Comparison of ENCODE assay signal across 28 cellular contexts in the genomic region with DNA sequence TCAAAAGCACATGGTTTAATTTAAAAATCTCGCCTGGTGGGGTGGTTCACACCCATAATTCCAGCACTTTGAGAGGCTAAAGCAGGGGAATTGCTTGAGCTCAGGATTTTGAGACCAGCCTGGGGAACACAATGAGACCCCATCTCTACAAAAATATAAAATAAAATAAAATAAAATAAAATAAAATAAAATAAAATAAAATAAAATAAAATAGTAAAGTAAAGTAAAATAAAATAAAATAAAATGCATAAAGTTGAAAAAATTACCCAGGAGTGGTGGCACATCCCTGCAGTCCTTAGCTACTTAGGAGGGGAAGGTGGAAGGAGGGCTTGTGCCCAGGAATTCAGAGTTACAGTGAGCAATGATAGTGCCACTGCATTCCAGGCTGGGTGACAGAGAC.
"Had no signal": no experiment of that assay in that cellular context is flagged by ENCODE, and none has a peak within 500 bp of the region (broad histone marks: within the 10 kb centered on the region; RNA-seq: fewer than 3 reads in every experiment).

No MANE protein-coding gene starts in this region.

- H3K4me1 ChIP-seq: stomach, suprapubic skin, testis, thyroid gland, tibial artery, tibial nerve, transverse colon, upper lobe of left lung, upper lobe of right lung, uterus, vagina had no signal

- H3K9me3 Mint-ChIP-seq: stimulated activated effector memory CD8-positive, alpha-beta T cell treated with anti-CD3 and anti-CD28 coated beads, Interleukin-12 subunit alpha, Interleukin-12 subunit beta, amount 100 ng/mL, for 72 hours; stimulated activated memory B cell treated with anti-CD40 and anti-IgM and Interleukin-4, amounts not matched to agents 10 μg/mL and 1 μg/mL and 100 μg/mL, for 72 hours; stimulated activated naive B cell treated with anti-CD40 and anti-IgM and Interleukin-4, amounts not matched to agents 10 μg/mL and 1 μg/mL and 100 μg/mL, for 72 hours; stimulated activated naive CD8-positive, alpha-beta T cell treated with anti-CD3 and anti-CD28 coated beads, Interleukin-15, amount 100 ng/mL, for 72 hours; stimulated activated naive CD8-positive, alpha-beta T cell treated with anti-CD3 and anti-CD28 coated beads, Interleukin-15, Interleukin-2, amounts not matched to agents 100 ng/mL and 50 ng/mL, for 24 hours; type B pancreatic cell had no signal

- H3K36me3 Mint-ChIP-seq: stimulated activated effector memory CD8-positive, alpha-beta T cell treated with anti-CD3 and anti-CD28 coated beads, Interleukin-12 subunit alpha, Interleukin-12 subunit beta, amount 100 ng/mL, for 72 hours; stimulated activated memory B cell treated with anti-CD40 and anti-IgM and Interleukin-4, amounts not matched to agents 10 μg/mL and 1 μg/mL and 100 μg/mL, for 72 hours; stimulated activated naive B cell treated with anti-CD40 and anti-IgM and Interleukin-4, amounts not matched to agents 10 μg/mL and 1 μg/mL and 100 μg/mL, for 72 hours; type B pancreatic cell had no signal

- H3K36me3 ChIP-seq: stomach, suprapubic skin, thoracic aorta, thyroid gland, tibial artery, tibial nerve, transverse colon, upper lobe of left lung, upper lobe of right lung, uterus, vagina had no signal

- H3K27ac ChIP-seq: stomach, suprapubic skin, testis, thoracic aorta, thyroid gland, tibial artery, tibial nerve, transverse colon, upper lobe of left lung, upper lobe of right lung, uterus, vagina had no signal

- H3K9me3 ChIP-seq: suprapubic skin, testis, thoracic aorta, thyroid gland, tibial artery, transverse colon, upper lobe of left lung, upper lobe of right lung, uterus, vagina had no signal

- H3K4me3 Mint-ChIP-seq: stimulated activated effector memory CD8-positive, alpha-beta T cell treated with anti-CD3 and anti-CD28 coated beads, Interleukin-12 subunit alpha, Interleukin-12 subunit beta, amount 100 ng/mL, for 72 hours; stimulated activated memory B cell treated with anti-CD40 and anti-IgM and Interleukin-4, amounts not matched to agents 10 μg/mL and 1 μg/mL and 100 μg/mL, for 72 hours; stimulated activated naive B cell treated with anti-CD40 and anti-IgM and Interleukin-4, amounts not matched to agents 10 μg/mL and 1 μg/mL and 100 μg/mL, for 72 hours; stimulated activated naive CD8-positive, alpha-beta T cell treated with anti-CD3 and anti-CD28 coated beads, Interleukin-15, amount 100 ng/mL, for 72 hours; stimulated activated naive CD8-positive, alpha-beta T cell treated with anti-CD3 and anti-CD28 coated beads, Interleukin-15, Interleukin-2, amounts not matched to agents 100 ng/mL and 50 ng/mL, for 24 hours; type B pancreatic cell had no signal

- DNase-seq: stimulated activated CD4-positive, alpha-beta T cell treated with anti-CD3 and anti-CD28 coated beads, Interleukin-2, amount 100 ng/mL, for 48 hours; stimulated activated CD4-positive, alpha-beta T cell treated with anti-CD3 and anti-CD28 coated beads, Interleukin-4, amount 100 ng/mL, for 1 hour; stimulated activated CD4-positive, alpha-beta T cell treated with anti-CD3 and anti-CD28 coated beads, Interleukin-4, amount 100 ng/mL, for 24 hours; stimulated activated CD4-positive, alpha-beta T cell treated with anti-CD3 and anti-CD28 coated beads, Interleukin-4, amount 100 ng/mL, for 4 hours; stimulated activated CD8-positive, alpha-beta memory T cell treated with anti-CD3 and anti-CD28 coated beads, Interleukin-4, amount 100 ng/mL, for 48 hours; stimulated activated naive B cell treated with anti-CD40 and anti-IgM and Interleukin-4, amounts not matched to agents 10 μg/mL and 1 μg/mL and 100 μg/mL, for 72 hours; stimulated activated naive CD4-positive, alpha-beta T cell; stimulated activated naive CD4-positive, alpha-beta T cell treated with Interleukin-2 at 50 U/mL for 16 hours; stimulated activated naive CD8-positive, alpha-beta T cell treated with anti-CD3 and anti-CD28 coated beads, Interleukin-15, amount 100 ng/mL, for 72 hours; stimulated activated naive CD8-positive, alpha-beta T cell treated with anti-CD3 and anti-CD28 coated beads, Interleukin-15, Interleukin-2, amounts not matched to agents 100 U/mL and 50 U/mL, for 24 hours; stomach; substantia nigra; testis; thyroid gland; tibial artery; transverse colon; trophoblast cell; upper lobe of left lung; upper lobe of right lung; uterus had no signal

- H3K27me3 ChIP-seq: suprapubic skin, testis, thyroid gland, tibial artery, tibial nerve, upper lobe of left lung, upper lobe of right lung, uterus, vagina had no signal

- H3K27ac Mint-ChIP-seq: stimulated activated effector memory CD8-positive, alpha-beta T cell treated with anti-CD3 and anti-CD28 coated beads, Interleukin-12 subunit alpha, Interleukin-12 subunit beta, amount 100 ng/mL, for 72 hours; stimulated activated memory B cell treated with anti-CD40 and anti-IgM and Interleukin-4, amounts not matched to agents 10 μg/mL and 1 μg/mL and 100 μg/mL, for 72 hours; stimulated activated naive B cell treated with anti-CD40 and anti-IgM and Interleukin-4, amounts not matched to agents 10 μg/mL and 1 μg/mL and 100 μg/mL, for 72 hours; stimulated activated naive CD8-positive, alpha-beta T cell treated with anti-CD3 and anti-CD28 coated beads, Interleukin-15, amount 100 ng/mL, for 72 hours; stimulated activated naive CD8-positive, alpha-beta T cell treated with anti-CD3 and anti-CD28 coated beads, Interleukin-15, Interleukin-2, amounts not matched to agents 100 ng/mL and 50 ng/mL, for 24 hours; type B pancreatic cell had no signal

- H3K4me3 ChIP-seq: stomach, suprapubic skin, testis, thoracic aorta, thyroid gland, tibial artery, tibial nerve, transverse colon, upper lobe of left lung, upper lobe of right lung, uterus, vagina had no signal

- ATAC-seq: stimulated activated effector memory CD8-positive, alpha-beta T cell treated with anti-CD3 and anti-CD28 coated beads, Interleukin-12 subunit alpha, Interleukin-12 subunit beta, amount 100 ng/mL, for 72 hours; stimulated activated memory B cell treated with anti-CD40 and anti-IgM and Interleukin-4, amounts not matched to agents 10 μg/mL and 1 μg/mL and 100 μg/mL, for 72 hours; stimulated activated naive B cell treated with anti-CD40 and anti-IgM and Interleukin-4, amounts not matched to agents 10 μg/mL and 1 μg/mL and 100 μg/mL, for 72 hours; stimulated activated naive CD8-positive, alpha-beta T cell treated with anti-CD3 and anti-CD28 coated beads, Interleukin-15, amount 100 ng/mL, for 72 hours; stimulated activated naive CD8-positive, alpha-beta T cell treated with anti-CD3 and anti-CD28 coated beads, Interleukin-15, Interleukin-2, amounts not matched to agents 100 U/mL and 50 U/mL, for 24 hours; upper lobe of right lung had no signal

- H3K4me1 Mint-ChIP-seq: stimulated activated effector memory CD8-positive, alpha-beta T cell treated with anti-CD3 and anti-CD28 coated beads, Interleukin-12 subunit alpha, Interleukin-12 subunit beta, amount 100 ng/mL, for 72 hours; stimulated activated memory B cell treated with anti-CD40 and anti-IgM and Interleukin-4, amounts not matched to agents 10 μg/mL and 1 μg/mL and 100 μg/mL, for 72 hours had no signal
